Comparison of ENCODE assay signal across 1 cellular context in genomic region chr3:52682016-52682415, GRCh38.
TF ChIP-seq lines count a peak whose summit lies in the region.

No MANE protein-coding gene starts in this region.

TF ChIP-seq in HepG2, 621 proteins besides CTCF, POLR2A, EP300 and RAD21 (continued from another document and continues in another):
- TF ChIP-seq ZBTB43 (CRISPR knock-in tag; conservative IDR thresholded peaks at IDR 0.05) (no peak), MIER2 (CRISPR knock-in tag; IDR thresholded peaks at IDR 0.05) (no peak), ATF4 (CRISPR knock-in tag; IDR thresholded peaks at IDR 0.05) (no peak), DMTF1 (CRISPR knock-in tag; IDR thresholded peaks at IDR 0.05) (no peak), ZNF598 (CRISPR knock-in tag; IDR thresholded peaks at IDR 0.05; ENCODE audit: borderline replicate concordance) (no peak), HNF1A (IDR thresholded peaks at IDR 0.05; ENCODE audit: low read depth) (no peak), HNF1A (CRISPR knock-in tag; IDR thresholded peaks at IDR 0.05; ENCODE audit: borderline replicate concordance) (no peak), ZKSCAN5 (CRISPR knock-in tag; IDR thresholded peaks at IDR 0.05) (no peak), NFE2L2 (IDR thresholded peaks at IDR 0.05; ENCODE audit: low read length) (no peak), REPIN1 (CRISPR knock-in tag; IDR thresholded peaks at IDR 0.05; ENCODE audit: borderline replicate concordance, low read depth) (no peak), SP4 (CRISPR knock-in tag; IDR thresholded peaks at IDR 0.05) (no peak), PBX2 (CRISPR knock-in tag; IDR thresholded peaks at IDR 0.05) (no peak), ZBTB2 (CRISPR knock-in tag; IDR thresholded peaks at IDR 0.05; ENCODE audit: low read depth) (no peak), CBX1 (IDR thresholded peaks at IDR 0.05; ENCODE audit: low read depth) (no peak), FOXO1 (CRISPR knock-in tag; IDR thresholded peaks at IDR 0.05) (peak; percentile 60; the same call in 1 of the 2 replicates), HOXA7 (CRISPR knock-in tag; IDR thresholded peaks at IDR 0.05) (no peak), POGK (CRISPR knock-in tag; conservative IDR thresholded peaks at IDR 0.05) (no peak), ZFP62 (CRISPR knock-in tag; IDR thresholded peaks at IDR 0.05) (no peak), ZNF503 (CRISPR knock-in tag; IDR thresholded peaks at IDR 0.05) (no peak), ZNF616 (CRISPR knock-in tag; IDR thresholded peaks at IDR 0.05; ENCODE audit: low read depth) (no peak), ATF1 (CRISPR knock-in tag; IDR thresholded peaks at IDR 0.05) (peak; percentile 59), PHF20 (CRISPR knock-in tag; IDR thresholded peaks at IDR 0.05) (no peak), ZNF496 (CRISPR knock-in tag; IDR thresholded peaks at IDR 0.05; ENCODE audit: insufficient replicate concordance) (no peak), TARDBP (CRISPR knock-in tag; IDR thresholded peaks at IDR 0.05) (0 out of 2 replicates have a peak, but pooled peaks have one; percentile 17), ZNF660 (CRISPR knock-in tag; IDR thresholded peaks at IDR 0.05; ENCODE audit: borderline replicate concordance, low read depth) (no peak), ZNF33B (CRISPR knock-in tag; IDR thresholded peaks at IDR 0.05) (no peak), MTA3 (CRISPR knock-in tag; IDR thresholded peaks at IDR 0.05) (no peak), REXO4 (CRISPR knock-in tag; IDR thresholded peaks at IDR 0.05; ENCODE audit: borderline replicate concordance) (no peak), ZNF672 (CRISPR knock-in tag; IDR thresholded peaks at IDR 0.05) (no peak), JARID2 (CRISPR knock-in tag; IDR thresholded peaks at IDR 0.05; ENCODE audit: insufficient replicate concordance) (no peak), PAX8 (CRISPR knock-in tag; IDR thresholded peaks at IDR 0.05; ENCODE audit: borderline replicate concordance) (no peak), ZNF34 (CRISPR knock-in tag; IDR thresholded peaks at IDR 0.05; ENCODE audit: borderline replicate concordance) (no peak), CSRNP2 (CRISPR knock-in tag; conservative IDR thresholded peaks at IDR 0.05; ENCODE audit: low read depth) (no peak), BORCS8-MEF2B (CRISPR knock-in tag; IDR thresholded peaks at IDR 0.05) (no peak), ZNF264 (CRISPR knock-in tag; IDR thresholded peaks at IDR 0.05) (peak; percentile 47; the same call in 1 of the 2 replicates), CREBL2 (CRISPR knock-in tag; IDR thresholded peaks at IDR 0.05; ENCODE audit: borderline replicate concordance) (no peak), ZNF446 (CRISPR knock-in tag; IDR thresholded peaks at IDR 0.05) (no peak), GPBP1L1 (CRISPR knock-in tag; IDR thresholded peaks at IDR 0.05) (no peak), MAFG (CRISPR knock-in tag; IDR thresholded peaks at IDR 0.05) (no peak), KLF9 (CRISPR knock-in tag; IDR thresholded peaks at IDR 0.05; ENCODE audit: low read depth) (no peak), MAX (IDR thresholded peaks at IDR 0.05) (peak; percentile 79), ZNF260 (CRISPR knock-in tag; IDR thresholded peaks at IDR 0.05; ENCODE audit: borderline replicate concordance, low read depth) (no peak), ZMYM2 (CRISPR knock-in tag; IDR thresholded peaks at IDR 0.05) (no peak), ZNF747 (CRISPR knock-in tag; IDR thresholded peaks at IDR 0.05; ENCODE audit: borderline replicate concordance) (no peak), ZNF414 (CRISPR knock-in tag; IDR thresholded peaks at IDR 0.05) (0 out of 2 replicates have a peak, but pooled peaks have one; percentile 53), ZNF292 (CRISPR knock-in tag; IDR thresholded peaks at IDR 0.05; ENCODE audit: borderline replicate concordance, low read depth) (no peak)
